ENCODE assay signal across 19 cellular contexts in the genomic region with DNA sequence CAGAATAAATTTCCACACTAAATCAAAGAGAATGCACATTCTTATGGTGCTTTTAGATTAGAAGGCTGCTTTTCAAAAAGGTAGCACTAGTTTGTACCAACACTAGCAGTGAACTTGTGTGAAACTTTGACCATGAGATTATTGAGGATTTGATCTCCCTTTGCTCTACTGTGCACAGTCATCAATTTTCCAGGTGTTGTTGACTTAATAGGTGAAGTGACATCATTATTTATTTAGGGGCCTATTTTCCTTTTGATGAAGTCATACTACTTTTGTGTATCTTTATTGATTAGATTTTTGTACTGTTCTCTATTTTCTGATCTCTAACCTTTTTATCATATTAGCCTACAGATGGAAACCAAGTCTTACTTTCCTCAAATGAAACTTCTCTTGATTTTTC.
DNase-seq lines count a peak whose midpoint lies in the region; ATAC-seq, FAIRE-seq and TF ChIP-seq lines count a peak whose summit lies in the region.
"Had no signal": no experiment of that assay in that cellular context is flagged by ENCODE, and none has a peak within 500 bp of the region (broad histone marks: within the 10 kb centered on the region; RNA-seq: fewer than 3 reads in every experiment).

No MANE protein-coding gene starts in this region.

- TF ChIP-seq POLR2A in A549 (IDR thresholded peaks at IDR 0.05; ENCODE audit: low read length) (no peak), body of pancreas (IDR thresholded peaks at IDR 0.05) (no peak), prostate gland (IDR thresholded peaks at IDR 0.05) (no peak)

- H3K4me3 ChIP-seq in A549 = no peak overlapping the region
- H3K4me3 ChIP-seq in body of pancreas = no peak overlapping the region
- no peak overlapping the region for H3K4me3 ChIP-seq in prostate gland
- H3K4me3 ChIP-seq: BLaER1 treated with 17β-estradiol and CSF1 and Interleukin-3, amounts not matched to agents 10 nM and 100 nM had no signal

- H3K4me2 ChIP-seq in A549 = no peak overlapping the region
- H3K4me2 ChIP-seq: BLaER1 treated with 17β-estradiol and CSF1 and Interleukin-3, amounts not matched to agents 10 nM and 100 nM; KMS-11 had no signal

- H3K27me3 ChIP-seq in body of pancreas (no peaks in the 10 kb centered on the region), prostate gland (replicated peaks; ENCODE audit: insufficient read depth) (no peaks in the 10 kb centered on the region)
- H3K27me3 ChIP-seq: BLaER1 treated with 17β-estradiol and CSF1 and Interleukin-3, amounts not matched to agents 10 nM and 100 nM had no signal

- CTCF ChIA-PET in A549 (lab: Yijun Ruan, JAX) = no interaction called here

- no peak for TF ChIP-seq RAD21 in A549 (conservative IDR thresholded peaks at IDR 0.05 in 1 of 2, IDR thresholded peaks at IDR 0.05 in 1 of 2)

- intact Hi-C loops in body of pancreas (cut with DNase I) (no loop called here), prostate gland (cut with DNase I) (no loop called here)

- ATAC-seq in A549 (no peak), body of pancreas (peak; percentile 42), GM18858 (IDR thresholded peaks at IDR 0.05; ENCODE audit: unreplicated experiment) (no peak)
- ATAC-seq: CD8-positive, alpha-beta T cell; HCT116 had no signal

- no peak for TF ChIP-seq EP300 in A549 (IDR thresholded peaks at IDR 0.05)

- TF ChIP-seq CTCF in A549 (IDR thresholded peaks at IDR 0.05) = no peak
- no peak for TF ChIP-seq CTCF in body of pancreas (IDR thresholded peaks at IDR 0.05)
- TF ChIP-seq CTCF in prostate gland (IDR thresholded peaks at IDR 0.05) = no peak

- FAIRE-seq in A549 (lab: Jason Lieb, UNC) = no peak
- FAIRE-seq: GM12892, GM18507 had no signal

- DNase-seq in A549 (ENCODE audit: low read depth in 1 of 2, low spot score in 1 of 2) (no peak), DMS53 (lab: John Stamatoyannopoulos, UW) (peak; percentile 69), HuH-7.5 (ENCODE audit: low spot score) (peak; percentile 32), body of pancreas (no peak), amygdala (lab: John Stamatoyannopoulos, UW) (no peak), ureter (ENCODE audit: low spot score) (no peak), prostate gland (ENCODE audit: low spot score) (no peak)
- DNase-seq: Calu3; CD8-positive, alpha-beta T cell; GDM1; GOT3; H7 had no signal

- POLR2A ChIA-PET in A549 (lab: Yijun Ruan, JAX) = no interaction called here

- H3K36me3 ChIP-seq in body of pancreas (replicated peaks in 1 of 2; ENCODE audit: insufficient read depth in 1 of 2, low read depth in 2 of 2) (no peaks in the 10 kb centered on the region), prostate gland (no peaks in the 10 kb centered on the region)
- H3K36me3 ChIP-seq: BLaER1 treated with 17β-estradiol and CSF1 and Interleukin-3, amounts not matched to agents 10 nM and 100 nM had no signal

- no peaks in the 10 kb centered on the region for H3K4me1 ChIP-seq in A549
- H3K4me1 ChIP-seq in body of pancreas = peaks cover 3% of the 10 kb centered on the region
- H3K4me1 ChIP-seq in prostate gland (replicated peaks) = no peaks in the 10 kb centered on the region
- H3K4me1 ChIP-seq: BLaER1 treated with 17β-estradiol and CSF1 and Interleukin-3, amounts not matched to agents 10 nM and 100 nM had no signal

- no peak overlapping the region for H3K27ac ChIP-seq in A549
- H3K27ac ChIP-seq in body of pancreas = no peak overlapping the region
- H3K27ac ChIP-seq in prostate gland = no peak overlapping the region
- H3K27ac ChIP-seq: BLaER1 treated with 17β-estradiol and CSF1 and Interleukin-3, amounts not matched to agents 10 nM and 100 nM; HL-60; KMS-11 had no signal

- H3K9me3 ChIP-seq in A549 = no peaks in the 10 kb centered on the region
- no peaks in the 10 kb centered on the region for H3K9me3 ChIP-seq in body of pancreas
- H3K9me3 ChIP-seq in prostate gland = no peaks in the 10 kb centered on the region
- H3K9me3 ChIP-seq: BLaER1 treated with 17β-estradiol and CSF1 and Interleukin-3, amounts not matched to agents 10 nM and 100 nM had no signal

TF ChIP-seq in A549, 52 proteins besides CTCF, POLR2A, EP300 and RAD21:
- TF ChIP-seq ESRRA (IDR thresholded peaks at IDR 0.05; ENCODE audit: borderline replicate concordance, low read length) (no peak), PHF8 (IDR thresholded peaks at IDR 0.05; ENCODE audit: borderline replicate concordance, low read depth) (no peak), MAFK (IDR thresholded peaks at IDR 0.05; ENCODE audit: partially characterized antibody) (peak; percentile 20), JUNB (IDR thresholded peaks at IDR 0.05) (no peak), POLR2AphosphoS2 (conservative IDR thresholded peaks at IDR 0.05; ENCODE audit: low read length) (no peak), SREBF2 (IDR thresholded peaks at IDR 0.05) (no peak), CEBPB (IDR thresholded peaks at IDR 0.05) (no peak)

Comparison
In these comparisons a context has a peak if more than half of its experiments do, and no peak if none do; other contexts are left out.
1. DNase-seq: peak in DMS53 (single experiment) and HuH-7.5 (single experiment); none in A549 (0 of 2), body of pancreas (0 of 4), amygdala (0 of 56), ureter (single experiment) and prostate gland (single experiment).